1 cellular context compared by ENCODE assay signal in genomic region chr16:85369741-85370528, GRCh38.
TF ChIP-seq lines count a peak whose summit lies in the region.

No MANE protein-coding gene starts in this region.

TF ChIP-seq in K562, 482 proteins besides CTCF, POLR2A, EP300 and RAD21 (continued from another document and continues in another):
- TF ChIP-seq MLLT1 (IDR thresholded peaks at IDR 0.05) (no peak), POLR2B (IDR thresholded peaks at IDR 0.05; ENCODE audit: low read depth, partially characterized antibody) (no peak), ZNF316 (IDR thresholded peaks at IDR 0.05) (no peak), CBFA2T2 (conservative IDR thresholded peaks at IDR 0.05) (no peak), TRIM25 (IDR thresholded peaks at IDR 0.05; ENCODE audit: borderline replicate concordance) (no peak), ZNF140 (CRISPR knock-in tag; IDR thresholded peaks at IDR 0.05) (no peak), ZNF76 (CRISPR knock-in tag; IDR thresholded peaks at IDR 0.05; ENCODE audit: borderline replicate concordance) (no peak), ZNF584 (CRISPR knock-in tag; IDR thresholded peaks at IDR 0.05; ENCODE audit: low read depth) (no peak), TRIM28 (IDR thresholded peaks at IDR 0.05) (no peak; the same call in 1 of the 2 replicates), THRAP3 (IDR thresholded peaks at IDR 0.05; ENCODE audit: borderline replicate concordance) (no peak), ESRRB (CRISPR knock-in tag; IDR thresholded peaks at IDR 0.05; ENCODE audit: borderline replicate concordance) (no peak), POU5F1 (IDR thresholded peaks at IDR 0.05; ENCODE audit: borderline replicate concordance, low read depth, low read length, partially characterized antibody) (no peak), HMG20B (CRISPR knock-in tag; IDR thresholded peaks at IDR 0.05) (no peak), ZNF77 (CRISPR knock-in tag; IDR thresholded peaks at IDR 0.05) (no peak), CLOCK (CRISPR knock-in tag; IDR thresholded peaks at IDR 0.05; ENCODE audit: borderline replicate concordance) (no peak), NONO (IDR thresholded peaks at IDR 0.05; ENCODE audit: low read depth in 2 of 2, low read length in 1 of 2) (no peak), HSF4 (CRISPR knock-in tag; IDR thresholded peaks at IDR 0.05; ENCODE audit: borderline replicate concordance) (no peak), SIX5 (IDR thresholded peaks at IDR 0.05; ENCODE audit: borderline replicate concordance in 1 of 2, insufficient read depth in 1 of 2, low read depth in 1 of 2, low read length in 2 of 2) (no peak), ZBTB17 (CRISPR knock-in tag; IDR thresholded peaks at IDR 0.05) (no peak), HEY1 (CRISPR knock-in tag; IDR thresholded peaks at IDR 0.05; ENCODE audit: borderline replicate concordance) (no peak), ARID2 (IDR thresholded peaks at IDR 0.05) (no peak), CHCHD3 (CRISPR knock-in tag; IDR thresholded peaks at IDR 0.05) (no peak), ZNF165 (CRISPR knock-in tag; IDR thresholded peaks at IDR 0.05; ENCODE audit: borderline replicate concordance) (no peak), ETS1 (conservative IDR thresholded peaks at IDR 0.05; ENCODE audit: control insufficient read depth, low read depth, low read length) (no peak), MED1 (CRISPR knock-in tag; IDR thresholded peaks at IDR 0.05; ENCODE audit: borderline replicate concordance) (no peak), STAG1 (CRISPR knock-in tag; IDR thresholded peaks at IDR 0.05; ENCODE audit: borderline replicate concordance) (peak; percentile 32; the same call in 1 of the 2 replicates), ZBTB7A (IDR thresholded peaks at IDR 0.05; ENCODE audit: borderline replicate concordance, control insufficient read depth, low read depth, low read length) (peak; percentile 40; the same call in 1 of the 2 replicates), ZNF311 (CRISPR knock-in tag; IDR thresholded peaks at IDR 0.05) (no peak), ZNF780A (CRISPR knock-in tag; IDR thresholded peaks at IDR 0.05) (no peak), TSHZ1 (CRISPR knock-in tag; IDR thresholded peaks at IDR 0.05) (no peak), SRSF7 (optimal IDR thresholded peaks at IDR 0.05; ENCODE audit: low read depth, low read length) (no peak), ZNF586 (CRISPR knock-in tag; conservative IDR thresholded peaks at IDR 0.05) (no peak), ZBTB9 (CRISPR knock-in tag; IDR thresholded peaks at IDR 0.05) (no peak), TAF1 (IDR thresholded peaks at IDR 0.05; ENCODE audit: control insufficient read depth, extremely low read depth, insufficient read depth, low read length, severe bottlenecking) (no peak), NR2C1 (IDR thresholded peaks at IDR 0.05) (no peak), NR2C1 (tag; IDR thresholded peaks at IDR 0.05) (no peak), LARP7 (IDR thresholded peaks at IDR 0.05) (0 out of 2 replicates have a peak, but pooled peaks have one; percentile 19), TEAD2 (tag; IDR thresholded peaks at IDR 0.05) (no peak), ZNF12 (CRISPR knock-in tag; IDR thresholded peaks at IDR 0.05) (no peak; the same call in 1 of the 2 replicates), LEF1 (IDR thresholded peaks at IDR 0.05) (no peak), MXD1 (CRISPR knock-in tag; IDR thresholded peaks at IDR 0.05; ENCODE audit: borderline replicate concordance, poor library complexity, severe bottlenecking) (no peak), XRCC4 (IDR thresholded peaks at IDR 0.05; ENCODE audit: extremely low read depth, insufficient read depth, insufficient read length) (no peak), SIN3B (IDR thresholded peaks at IDR 0.05; ENCODE audit: low read depth) (no peak), HCFC1 (IDR thresholded peaks at IDR 0.05; ENCODE audit: low read depth, low read length) (no peak), ZEB2 (IDR thresholded peaks at IDR 0.05) (no peak), NKRF (IDR thresholded peaks at IDR 0.05; ENCODE audit: borderline replicate concordance) (no peak), SAFB (IDR thresholded peaks at IDR 0.05; ENCODE audit: borderline replicate concordance, low read depth, low read length) (no peak), CEBPG (CRISPR knock-in tag; IDR thresholded peaks at IDR 0.05) (no peak), CEBPG (tag; conservative IDR thresholded peaks at IDR 0.05 in 1 of 2, IDR thresholded peaks at IDR 0.05 in 1 of 2) (no peak), NFIC (IDR thresholded peaks at IDR 0.05) (peak; percentile 38; the same call in 1 of the 2 replicates), EHMT2 (IDR thresholded peaks at IDR 0.05) (no peak), ZNF347 (CRISPR knock-in tag; IDR thresholded peaks at IDR 0.05; ENCODE audit: low read depth) (no peak), ZNF668 (CRISPR knock-in tag; IDR thresholded peaks at IDR 0.05) (no peak), RAD51 (IDR thresholded peaks at IDR 0.05; ENCODE audit: borderline replicate concordance, low read depth) (no peak)
